ENCODE assay signal across 9 cellular contexts in genomic region chr22:36221799-36222751, GRCh38. TPM values are rescaled to one million over a fixed set of nuclear protein-coding genes. Genes with fewer than 3 reads are reported as not detected.
A peak's percentile ranks its signal among the peaks of the same experiment; 100 is the strongest.
DNase-seq lines count a peak whose midpoint lies in the region; ATAC-seq and TF ChIP-seq lines count a peak whose summit lies in the region.
"Had no signal": no experiment of that assay in that cellular context is flagged by ENCODE, and none has a peak within 500 bp of the region (broad histone marks: within the 10 kb centered on the region; RNA-seq: fewer than 3 reads in every experiment).

No MANE protein-coding gene starts in this region.

- no peak overlapping the region for H3K27ac Mint-ChIP-seq in activated naive CD8-positive, alpha-beta T cell

- H4K20me1 ChIP-seq in smooth muscle cell (ENCODE audit: low read depth): no peaks in the 10 kb centered on the region

- H3K4me1 ChIP-seq in Peyer's patch (no peaks in the 10 kb centered on the region), right cardiac atrium (ENCODE audit: control insufficient read depth, insufficient read depth, low read length) (peaks cover 3% of the 10 kb centered on the region), smooth muscle cell (ENCODE audit: low read depth) (peaks cover 10% of the 10 kb centered on the region)

- H3K36me3 ChIP-seq in Peyer's patch (no peaks in the 10 kb centered on the region), smooth muscle cell (ENCODE audit: low read depth) (no peaks in the 10 kb centered on the region)

- no peaks in the 10 kb centered on the region for H3F3A ChIP-seq in smooth muscle cell (ENCODE audit: low read depth)

- H2AFZ ChIP-seq in smooth muscle cell (ENCODE audit: low read depth): no peak overlapping the region

- peak overlapping the region; percentile 30 for H3K4me3 Mint-ChIP-seq in activated naive CD8-positive, alpha-beta T cell

- DNase-seq in AG10803 (ENCODE audit: low read depth) (no peak), GM19238 (ENCODE audit: insufficient read length, low spot score) (peak; percentile 49), Peyer's patch (peak; percentile 42 to 80 (median 65)), right cardiac atrium (peak; percentile 58 to 83 (median 78)), smooth muscle cell (lab: John Stamatoyannopoulos, UW; ENCODE audit: unreplicated experiment) (no peak)

- TF ChIP-seq POLR2A in Peyer's patch (IDR thresholded peaks at IDR 0.05): no peak

- ATAC-seq in right cardiac atrium (peak; percentile 61 to 71), HG03565 (IDR thresholded peaks at IDR 0.05; ENCODE audit: unreplicated experiment) (no peak), HG03460 (IDR thresholded peaks at IDR 0.05; ENCODE audit: unreplicated experiment) (no peak)

- H3K9me3 ChIP-seq in Peyer's patch (no peaks in the 10 kb centered on the region), right cardiac atrium (ENCODE audit: control insufficient read depth, low read length) (no peaks in the 10 kb centered on the region), smooth muscle cell (replicated peaks; ENCODE audit: low read depth) (no peaks in the 10 kb centered on the region)

- H3K27me3 Mint-ChIP-seq in activated naive CD8-positive, alpha-beta T cell: no peaks in the 10 kb centered on the region

- H3K27me3 ChIP-seq in Peyer's patch (no peaks in the 10 kb centered on the region), right cardiac atrium (ENCODE audit: control insufficient read depth, insufficient read depth) (no peaks in the 10 kb centered on the region), smooth muscle cell (ENCODE audit: low read depth) (no peaks in the 10 kb centered on the region)

- H3K9ac ChIP-seq in smooth muscle cell (ENCODE audit: low read depth): no peak overlapping the region

- peaks cover 2% of the 10 kb centered on the region for H3K36me3 Mint-ChIP-seq in activated naive CD8-positive, alpha-beta T cell

- no peaks in the 10 kb centered on the region for H3K79me2 ChIP-seq in smooth muscle cell (ENCODE audit: low read depth)

- peak overlapping the region; percentile 77 for H3K4me2 ChIP-seq in smooth muscle cell

- peaks cover 9% of the 10 kb centered on the region for H3K4me1 Mint-ChIP-seq in activated naive CD8-positive, alpha-beta T cell (ENCODE audit: low read depth)

- 17% methylated on average over 7 of the region's 7 CpGs for WGBS in right cardiac atrium
- WGBS in smooth muscle cell (ENCODE audit: low lambda C conversion rate): 18% methylated on average over 7 of the region's 7 CpGs

- TF ChIP-seq CTCF in AG10803 (conservative IDR thresholded peaks at IDR 0.05; ENCODE audit: low read length) (peak; percentile 65), Peyer's patch (IDR thresholded peaks at IDR 0.05) (peak in 5 of 6 experiments; percentile 39 to 76 (median 67)), smooth muscle cell (IDR thresholded peaks at IDR 0.05; ENCODE audit: borderline replicate concordance, insufficient read depth, poor library complexity, severe bottlenecking) (peak; percentile 39)

- H3K4me3 ChIP-seq in AG10803 (ENCODE audit: low read length) (no peak overlapping the region), Peyer's patch (no peak overlapping the region), right cardiac atrium (ENCODE audit: low read length) (no peak overlapping the region), smooth muscle cell (no peak overlapping the region)

- H3K27ac ChIP-seq in Peyer's patch: no peak overlapping the region
- no peak overlapping the region for H3K27ac ChIP-seq in right cardiac atrium (ENCODE audit: low read length)
- no peak overlapping the region for H3K27ac ChIP-seq in smooth muscle cell (ENCODE audit: low read depth)

- no peaks in the 10 kb centered on the region for H3K9me3 Mint-ChIP-seq in activated naive CD8-positive, alpha-beta T cell (ENCODE audit: low read depth)

- intact Hi-C loops in right cardiac atrium (cut with DNase I): no loop called here

RNA-seq across cellular contexts. Expression of gene APOL2, which starts 17.3 kb away (rescaled TPM):
- total RNA-seq in Peyer's patch (10 to 100 TPM; 48.7 to 55.2 (median 52.3) TPM), right cardiac atrium (10 to 100 TPM; 39.9 to 54.8 (median 42.9) TPM), smooth muscle cell (12.2 and 14.7 TPM in 2 replicates)
- polyA plus RNA-seq in right cardiac atrium (29.1 TPM), smooth muscle cell (8.0 and 9.2 TPM in 2 replicates)

RNA-seq across cellular contexts. Expression of gene APOL4, which starts 20.5 kb away (rescaled TPM):
- total RNA-seq in Peyer's patch (1 to 10 TPM in 2 of 4 donors, under 1 TPM in 1, not detected in 1; 0.35 to 3.3 (median 2.5) TPM), right cardiac atrium (1 to 10 TPM in 3 of 4 donors, not detected in 1; 3.1 to 7.4 (median 7.2) TPM), smooth muscle cell (0.40 and 0.45 TPM in 2 replicates)
- polyA plus RNA-seq in right cardiac atrium (3.8 TPM), smooth muscle cell (0.97 TPM in 1 of 2 replicates, not detected in the other)
- total RNA-seq: mononuclear cell had no signal

RNA-seq across cellular contexts. Expression of gene APOL1, which starts 30.9 kb away (rescaled TPM):
- 10 to 100 TPM; 12.2 to 23.9 (median 19.8) TPM for total RNA-seq in Peyer's patch
- total RNA-seq in right cardiac atrium: 10 to 100 TPM; 14.0 to 29.8 (median 16.9) TPM
- 13.6 TPM for polyA plus RNA-seq in right cardiac atrium
- total RNA-seq in smooth muscle cell: not detected in 2 replicates
- polyA plus RNA-seq in smooth muscle cell: 0.62 and 4.9 TPM in 2 replicates

Comparison
In these comparisons a context has a peak if more than half of its experiments do, and no peak if none do; other contexts are left out.
1. DNase-seq: peak in GM19238 (single experiment), Peyer's patch (3 of 3) and right cardiac atrium (3 of 3); none in AG10803 (single experiment) and smooth muscle cell (single experiment).
2. ATAC-seq: peak in right cardiac atrium (2 of 2); none in HG03565 (single experiment) and HG03460 (single experiment).
3. RNA of gene APOL1, which starts 30.9 kb away (total RNA-seq): 12.2 to 23.9 TPM in Peyer's patch and 14.0 to 29.8 TPM in right cardiac atrium; not detected in smooth muscle cell; every median in the first group is over 10 times any median in the second.
4. Peak in every context shown above with its lines, with median percentiles within 50 percentile points of each other: CTCF ChIP-seq.